1 cellular context compared by ENCODE assay signal in the genomic region with DNA sequence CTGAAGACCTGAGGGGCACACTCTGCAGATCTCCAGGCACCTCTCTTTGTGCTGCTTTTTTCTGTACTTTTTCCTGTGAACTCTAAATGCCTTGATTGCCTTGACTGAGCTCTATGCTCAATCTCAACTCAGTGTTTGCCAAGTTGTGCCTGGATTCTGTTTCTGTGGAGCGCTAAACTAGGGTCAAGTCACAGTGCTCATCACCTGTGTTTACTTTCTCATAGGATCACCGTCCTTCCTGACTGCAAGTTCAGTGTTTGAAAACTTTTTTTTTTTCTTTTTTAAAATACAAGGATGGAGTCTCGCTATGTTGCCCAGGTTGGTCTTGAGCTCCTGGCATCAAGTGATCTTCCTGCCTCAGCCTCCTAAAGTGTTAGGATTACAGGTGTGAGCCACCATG.
TF ChIP-seq lines count a peak whose summit lies in the region.

No MANE protein-coding gene starts in this region.

TF ChIP-seq in HepG2, 621 proteins besides CTCF, POLR2A, EP300 and RAD21 (continued from another document and continues in another):
- TF ChIP-seq, protein P1, sequence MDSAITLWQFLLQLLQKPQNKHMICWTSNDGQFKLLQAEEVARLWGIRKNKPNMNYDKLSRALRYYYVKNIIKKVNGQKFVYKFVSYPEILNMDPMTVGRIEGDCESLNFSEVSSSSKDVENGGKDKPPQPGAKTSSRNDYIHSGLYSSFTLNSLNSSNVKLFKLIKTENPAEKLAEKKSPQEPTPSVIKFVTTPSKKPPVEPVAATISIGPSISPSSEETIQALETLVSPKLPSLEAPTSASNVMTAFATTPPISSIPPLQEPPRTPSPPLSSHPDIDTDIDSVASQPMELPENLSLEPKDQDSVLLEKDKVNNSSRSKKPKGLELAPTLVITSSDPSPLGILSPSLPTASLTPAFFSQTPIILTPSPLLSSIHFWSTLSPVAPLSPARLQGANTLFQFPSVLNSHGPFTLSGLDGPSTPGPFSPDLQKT (CRISPR knock-in tag; IDR thresholded peaks at IDR 0.05; ENCODE audit: borderline replicate concordance): no peak
- TF ChIP-seq ISL2 (CRISPR knock-in tag; IDR thresholded peaks at IDR 0.05) (no peak), ETV5 (CRISPR knock-in tag; IDR thresholded peaks at IDR 0.05; ENCODE audit: borderline replicate concordance) (no peak), ZNF788 (CRISPR knock-in tag; IDR thresholded peaks at IDR 0.05; ENCODE audit: borderline replicate concordance) (no peak), ZMYM4 (CRISPR knock-in tag; IDR thresholded peaks at IDR 0.05) (peak; percentile 80), ZSCAN29 (CRISPR knock-in tag; conservative IDR thresholded peaks at IDR 0.05) (no peak), ZNF878 (CRISPR knock-in tag; IDR thresholded peaks at IDR 0.05) (no peak), RARA (CRISPR knock-in tag; IDR thresholded peaks at IDR 0.05) (peak; percentile 37; the same call in 1 of the 2 replicates), ZNF564 (CRISPR knock-in tag; IDR thresholded peaks at IDR 0.05) (no peak), MATR3 (CRISPR knock-in tag; IDR thresholded peaks at IDR 0.05) (no peak), ZNF724P (CRISPR knock-in tag; IDR thresholded peaks at IDR 0.05; ENCODE audit: borderline replicate concordance) (no peak), HOXA5 (CRISPR knock-in tag; IDR thresholded peaks at IDR 0.05) (no peak), WIZ (CRISPR knock-in tag; IDR thresholded peaks at IDR 0.05) (no peak), ZNF263 (CRISPR knock-in tag; IDR thresholded peaks at IDR 0.05) (peak; percentile 68), ZNF761 (CRISPR knock-in tag; conservative IDR thresholded peaks at IDR 0.05) (no peak)
- TF ChIP-seq, protein P2, sequence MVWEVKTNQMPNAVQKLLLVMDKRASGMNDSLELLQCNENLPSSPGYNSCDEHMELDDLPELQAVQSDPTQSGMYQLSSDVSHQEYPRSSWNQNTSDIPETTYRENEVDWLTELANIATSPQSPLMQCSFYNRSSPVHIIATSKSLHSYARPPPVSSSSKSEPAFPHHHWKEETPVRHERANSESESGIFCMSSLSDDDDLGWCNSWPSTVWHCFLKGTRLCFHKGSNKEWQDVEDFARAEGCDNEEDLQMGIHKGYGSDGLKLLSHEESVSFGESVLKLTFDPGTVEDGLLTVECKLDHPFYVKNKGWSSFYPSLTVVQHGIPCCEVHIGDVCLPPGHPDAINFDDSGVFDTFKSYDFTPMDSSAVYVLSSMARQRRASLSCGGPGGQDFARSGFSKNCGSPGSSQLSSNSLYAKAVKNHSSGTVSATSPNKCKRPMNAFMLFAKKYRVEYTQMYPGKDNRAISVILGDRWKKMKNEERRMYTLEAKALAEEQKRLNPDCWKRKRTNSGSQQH (CRISPR knock-in tag; IDR thresholded peaks at IDR 0.05; ENCODE audit: low read depth): no peak
- TF ChIP-seq, protein P3, sequence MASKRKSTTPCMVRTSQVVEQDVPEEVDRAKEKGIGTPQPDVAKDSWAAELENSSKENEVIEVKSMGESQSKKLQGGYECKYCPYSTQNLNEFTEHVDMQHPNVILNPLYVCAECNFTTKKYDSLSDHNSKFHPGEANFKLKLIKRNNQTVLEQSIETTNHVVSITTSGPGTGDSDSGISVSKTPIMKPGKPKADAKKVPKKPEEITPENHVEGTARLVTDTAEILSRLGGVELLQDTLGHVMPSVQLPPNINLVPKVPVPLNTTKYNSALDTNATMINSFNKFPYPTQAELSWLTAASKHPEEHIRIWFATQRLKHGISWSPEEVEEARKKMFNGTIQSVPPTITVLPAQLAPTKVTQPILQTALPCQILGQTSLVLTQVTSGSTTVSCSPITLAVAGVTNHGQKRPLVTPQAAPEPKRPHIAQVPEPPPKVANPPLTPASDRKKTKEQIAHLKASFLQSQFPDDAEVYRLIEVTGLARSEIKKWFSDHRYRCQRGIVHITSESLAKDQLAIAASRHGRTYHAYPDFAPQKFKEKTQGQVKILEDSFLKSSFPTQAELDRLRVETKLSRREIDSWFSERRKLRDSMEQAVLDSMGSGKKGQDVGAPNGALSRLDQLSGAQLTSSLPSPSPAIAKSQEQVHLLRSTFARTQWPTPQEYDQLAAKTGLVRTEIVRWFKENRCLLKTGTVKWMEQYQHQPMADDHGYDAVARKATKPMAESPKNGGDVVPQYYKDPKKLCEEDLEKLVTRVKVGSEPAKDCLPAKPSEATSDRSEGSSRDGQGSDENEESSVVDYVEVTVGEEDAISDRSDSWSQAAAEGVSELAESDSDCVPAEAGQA (IDR thresholded peaks at IDR 0.05; ENCODE audit: low read depth): no peak
- TF ChIP-seq, protein P3 (CRISPR knock-in tag; IDR thresholded peaks at IDR 0.05; ENCODE audit: borderline replicate concordance): no peak
- TF ChIP-seq, protein P4, sequence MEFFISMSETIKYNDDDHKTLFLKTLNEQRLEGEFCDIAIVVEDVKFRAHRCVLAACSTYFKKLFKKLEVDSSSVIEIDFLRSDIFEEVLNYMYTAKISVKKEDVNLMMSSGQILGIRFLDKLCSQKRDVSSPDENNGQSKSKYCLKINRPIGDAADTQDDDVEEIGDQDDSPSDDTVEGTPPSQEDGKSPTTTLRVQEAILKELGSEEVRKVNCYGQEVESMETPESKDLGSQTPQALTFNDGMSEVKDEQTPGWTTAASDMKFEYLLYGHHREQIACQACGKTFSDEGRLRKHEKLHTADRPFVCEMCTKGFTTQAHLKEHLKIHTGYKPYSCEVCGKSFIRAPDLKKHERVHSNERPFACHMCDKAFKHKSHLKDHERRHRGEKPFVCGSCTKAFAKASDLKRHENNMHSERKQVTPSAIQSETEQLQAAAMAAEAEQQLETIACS (CRISPR knock-in tag; IDR thresholded peaks at IDR 0.05): no peak
- TF ChIP-seq, protein P5, sequence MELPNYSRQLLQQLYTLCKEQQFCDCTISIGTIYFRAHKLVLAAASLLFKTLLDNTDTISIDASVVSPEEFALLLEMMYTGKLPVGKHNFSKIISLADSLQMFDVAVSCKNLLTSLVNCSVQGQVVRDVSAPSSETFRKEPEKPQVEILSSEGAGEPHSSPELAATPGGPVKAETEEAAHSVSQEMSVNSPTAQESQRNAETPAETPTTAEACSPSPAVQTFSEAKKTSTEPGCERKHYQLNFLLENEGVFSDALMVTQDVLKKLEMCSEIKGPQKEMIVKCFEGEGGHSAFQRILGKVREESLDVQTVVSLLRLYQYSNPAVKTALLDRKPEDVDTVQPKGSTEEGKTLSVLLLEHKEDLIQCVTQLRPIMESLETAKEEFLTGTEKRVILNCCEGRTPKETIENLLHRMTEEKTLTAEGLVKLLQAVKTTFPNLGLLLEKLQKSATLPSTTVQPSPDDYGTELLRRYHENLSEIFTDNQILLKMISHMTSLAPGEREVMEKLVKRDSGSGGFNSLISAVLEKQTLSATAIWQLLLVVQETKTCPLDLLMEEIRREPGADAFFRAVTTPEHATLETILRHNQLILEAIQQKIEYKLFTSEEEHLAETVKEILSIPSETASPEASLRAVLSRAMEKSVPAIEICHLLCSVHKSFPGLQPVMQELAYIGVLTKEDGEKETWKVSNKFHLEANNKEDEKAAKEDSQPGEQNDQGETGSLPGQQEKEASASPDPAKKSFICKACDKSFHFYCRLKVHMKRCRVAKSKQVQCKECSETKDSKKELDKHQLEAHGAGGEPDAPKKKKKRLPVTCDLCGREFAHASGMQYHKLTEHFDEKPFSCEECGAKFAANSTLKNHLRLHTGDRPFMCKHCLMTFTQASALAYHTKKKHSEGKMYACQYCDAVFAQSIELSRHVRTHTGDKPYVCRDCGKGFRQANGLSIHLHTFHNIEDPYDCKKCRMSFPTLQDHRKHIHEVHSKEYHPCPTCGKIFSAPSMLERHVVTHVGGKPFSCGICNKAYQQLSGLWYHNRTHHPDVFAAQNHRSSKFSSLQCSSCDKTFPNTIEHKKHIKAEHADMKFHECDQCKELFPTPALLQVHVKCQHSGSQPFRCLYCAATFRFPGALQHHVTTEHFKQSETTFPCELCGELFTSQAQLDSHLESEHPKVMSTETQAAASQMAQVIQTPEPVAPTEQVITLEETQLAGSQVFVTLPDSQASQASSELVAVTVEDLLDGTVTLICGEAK (IDR thresholded peaks at IDR 0.05): no peak
- TF ChIP-seq, protein P5 (CRISPR knock-in tag; IDR thresholded peaks at IDR 0.05): no peak
- TF ChIP-seq, protein P6, sequence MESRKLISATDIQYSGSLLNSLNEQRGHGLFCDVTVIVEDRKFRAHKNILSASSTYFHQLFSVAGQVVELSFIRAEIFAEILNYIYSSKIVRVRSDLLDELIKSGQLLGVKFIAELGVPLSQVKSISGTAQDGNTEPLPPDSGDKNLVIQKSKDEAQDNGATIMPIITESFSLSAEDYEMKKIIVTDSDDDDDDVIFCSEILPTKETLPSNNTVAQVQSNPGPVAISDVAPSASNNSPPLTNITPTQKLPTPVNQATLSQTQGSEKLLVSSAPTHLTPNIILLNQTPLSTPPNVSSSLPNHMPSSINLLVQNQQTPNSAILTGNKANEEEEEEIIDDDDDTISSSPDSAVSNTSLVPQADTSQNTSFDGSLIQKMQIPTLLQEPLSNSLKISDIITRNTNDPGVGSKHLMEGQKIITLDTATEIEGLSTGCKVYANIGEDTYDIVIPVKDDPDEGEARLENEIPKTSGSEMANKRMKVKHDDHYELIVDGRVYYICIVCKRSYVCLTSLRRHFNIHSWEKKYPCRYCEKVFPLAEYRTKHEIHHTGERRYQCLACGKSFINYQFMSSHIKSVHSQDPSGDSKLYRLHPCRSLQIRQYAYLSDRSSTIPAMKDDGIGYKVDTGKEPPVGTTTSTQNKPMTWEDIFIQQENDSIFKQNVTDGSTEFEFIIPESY (CRISPR knock-in tag; IDR thresholded peaks at IDR 0.05): peak; percentile 97
- TF ChIP-seq, protein P7, sequence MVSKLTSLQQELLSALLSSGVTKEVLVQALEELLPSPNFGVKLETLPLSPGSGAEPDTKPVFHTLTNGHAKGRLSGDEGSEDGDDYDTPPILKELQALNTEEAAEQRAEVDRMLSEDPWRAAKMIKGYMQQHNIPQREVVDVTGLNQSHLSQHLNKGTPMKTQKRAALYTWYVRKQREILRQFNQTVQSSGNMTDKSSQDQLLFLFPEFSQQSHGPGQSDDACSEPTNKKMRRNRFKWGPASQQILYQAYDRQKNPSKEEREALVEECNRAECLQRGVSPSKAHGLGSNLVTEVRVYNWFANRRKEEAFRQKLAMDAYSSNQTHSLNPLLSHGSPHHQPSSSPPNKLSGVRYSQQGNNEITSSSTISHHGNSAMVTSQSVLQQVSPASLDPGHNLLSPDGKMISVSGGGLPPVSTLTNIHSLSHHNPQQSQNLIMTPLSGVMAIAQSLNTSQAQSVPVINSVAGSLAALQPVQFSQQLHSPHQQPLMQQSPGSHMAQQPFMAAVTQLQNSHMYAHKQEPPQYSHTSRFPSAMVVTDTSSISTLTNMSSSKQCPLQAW (CRISPR knock-in tag; IDR thresholded peaks at IDR 0.05): no peak
